ENCODE assay signal across 17 cellular contexts in the genomic region with DNA sequence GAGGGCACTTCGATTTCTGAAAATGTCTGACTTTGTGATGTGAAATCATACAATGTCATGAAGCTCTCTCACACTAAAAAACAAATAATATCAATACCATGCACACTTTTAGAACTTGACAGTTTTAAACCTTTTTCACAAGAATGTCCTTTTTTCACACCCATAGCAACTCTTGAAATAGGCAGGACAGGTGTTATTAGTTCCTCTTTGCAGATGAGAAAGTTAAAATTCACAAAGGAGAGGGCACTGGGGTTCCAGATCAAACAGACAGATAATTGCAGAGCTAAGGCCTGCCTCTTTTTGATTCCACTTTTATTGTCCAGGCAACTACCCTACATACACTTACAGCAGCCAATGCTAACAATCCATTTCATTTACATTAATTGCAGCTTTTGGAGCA.
DNase-seq lines count a peak whose midpoint lies in the region; ATAC-seq lines count a peak whose summit lies in the region.
"Had no signal": no experiment of that assay in that cellular context is flagged by ENCODE, and none has a peak within 500 bp of the region (broad histone marks: within the 10 kb centered on the region; RNA-seq: fewer than 3 reads in every experiment).

No MANE protein-coding gene starts in this region.

- peaks cover 74% of the 10 kb centered on the region for H3K4me1 Mint-ChIP-seq in central memory CD8-positive, alpha-beta T cell
- H3K4me1 Mint-ChIP-seq in activated CD8-positive, alpha-beta memory T cell treated with anti-CD3 and anti-CD28 coated beads, Interleukin-2, amount 10 ng/mL, durations not matched to agents 7 days and 5 days: peaks cover 13% of the 10 kb centered on the region

- H3K27ac Mint-ChIP-seq in central memory CD8-positive, alpha-beta T cell (ENCODE audit: low read depth): peak overlapping the region; percentile 16
- no peak overlapping the region for H3K27ac Mint-ChIP-seq in activated CD8-positive, alpha-beta memory T cell treated with anti-CD3 and anti-CD28 coated beads, Interleukin-2, amount 10 ng/mL, durations not matched to agents 7 days and 5 days
- H3K27ac Mint-ChIP-seq: activated naive CD4-positive, alpha-beta T cell treated with anti-CD3 and anti-CD28 coated beads, Interleukin-2, amount 50 U/mL, for 72 hours; GM23338 had no signal

- ATAC-seq in GM18517 (IDR thresholded peaks at IDR 0.05; ENCODE audit: unreplicated experiment) (peak; percentile 54), GM21529 (IDR thresholded peaks at IDR 0.05; ENCODE audit: unreplicated experiment) (peak; percentile 49), GM19035 (IDR thresholded peaks at IDR 0.05; ENCODE audit: unreplicated experiment) (no peak), HG03108 (IDR thresholded peaks at IDR 0.05; ENCODE audit: unreplicated experiment) (no peak)
- ATAC-seq in central memory CD8-positive, alpha-beta T cell (replicated peaks; ENCODE audit: extremely low read depth, poor library complexity, severe bottlenecking): no peak
- no peak for ATAC-seq in activated CD8-positive, alpha-beta memory T cell treated with anti-CD3 and anti-CD28 coated beads, Interleukin-2, amount 10 ng/mL, durations not matched to agents 7 days and 5 days
- ATAC-seq: activated naive CD4-positive, alpha-beta T cell treated with anti-CD3 and anti-CD28 coated beads, Interleukin-2, amount 50 U/mL, for 72 hours; GM23338 had no signal

- no peaks in the 10 kb centered on the region for H3K9me3 Mint-ChIP-seq in central memory CD8-positive, alpha-beta T cell
- H3K9me3 Mint-ChIP-seq in activated CD8-positive, alpha-beta memory T cell treated with anti-CD3 and anti-CD28 coated beads, Interleukin-2, amount 10 ng/mL, durations not matched to agents 7 days and 5 days (ENCODE audit: low read depth): no peaks in the 10 kb centered on the region
- H3K9me3 Mint-ChIP-seq: activated naive CD4-positive, alpha-beta T cell treated with anti-CD3 and anti-CD28 coated beads, Interleukin-2, amount 50 U/mL, for 72 hours; GM23338 had no signal

- peaks cover 27% of the 10 kb centered on the region for H3K36me3 Mint-ChIP-seq in central memory CD8-positive, alpha-beta T cell (ENCODE audit: insufficient read depth)
- H3K36me3 Mint-ChIP-seq in activated CD8-positive, alpha-beta memory T cell treated with anti-CD3 and anti-CD28 coated beads, Interleukin-2, amount 10 ng/mL, durations not matched to agents 7 days and 5 days: peaks cover 18% of the 10 kb centered on the region

- H3K27me3 Mint-ChIP-seq in central memory CD8-positive, alpha-beta T cell: no peaks in the 10 kb centered on the region
- no peaks in the 10 kb centered on the region for H3K27me3 Mint-ChIP-seq in activated CD8-positive, alpha-beta memory T cell treated with anti-CD3 and anti-CD28 coated beads, Interleukin-2, amount 10 ng/mL, durations not matched to agents 7 days and 5 days

- CTCF ChIA-PET in activated CD8-positive, alpha-beta memory T cell treated with anti-CD3 and anti-CD28 coated beads, Interleukin-2, amount 10 ng/mL, durations not matched to agents 7 days and 5 days (lab: Charles Lee): no interaction called here

- H3K4me3 Mint-ChIP-seq in central memory CD8-positive, alpha-beta T cell: no peak overlapping the region
- H3K4me3 Mint-ChIP-seq in activated CD8-positive, alpha-beta memory T cell treated with anti-CD3 and anti-CD28 coated beads, Interleukin-2, amount 10 ng/mL, durations not matched to agents 7 days and 5 days: no peak overlapping the region
- H3K4me3 Mint-ChIP-seq: GM23338 had no signal

- DNase-seq in NCI-H1417 treated with DMSO at 0.1 percent for 48 hours (lab: John Stamatoyannopoulos, UW) (peak; percentile 70), T-helper 9 cell (no peak)
- DNase-seq in central memory CD8-positive, alpha-beta T cell (ENCODE audit: low spot score in 2 of 2): no peak
- DNase-seq in activated CD8-positive, alpha-beta memory T cell treated with anti-CD3 and anti-CD28 coated beads, Interleukin-2, amount 10 ng/mL, durations not matched to agents 7 days and 5 days: no peak
- DNase-seq: AML-193; cortex of kidney; foreskin fibroblast; Peyer's patch; spleen; stimulated activated naive CD4-positive, alpha-beta T cell treated with Interleukin-2 at 50 U/mL for 16 hours; trophoblast cell had no signal

Comparison
In these comparisons a context has a peak if more than half of its experiments do, and no peak if none do; other contexts are left out.
1. ATAC-seq: peak in GM18517 (single experiment) and GM21529 (single experiment); none in central memory CD8-positive, alpha-beta T cell (single experiment), GM19035 (single experiment), activated CD8-positive, alpha-beta memory T cell treated with anti-CD3 and anti-CD28 coated beads, Interleukin-2, amount 10 ng/mL, durations not matched to agents 7 days and 5 days (single experiment) and HG03108 (single experiment).